Comparison of ENCODE assay signal across 8 cellular contexts in genomic region chrX:79366888-79367749, GRCh38. TPM values are rescaled to one million over a fixed set of nuclear protein-coding genes. Genes with fewer than 3 reads are reported as not detected.
DNase-seq lines count a peak whose midpoint lies in the region; ATAC-seq and TF ChIP-seq lines count a peak whose summit lies in the region.

TSS of gene ITM2A (minus strand) at chrX:79367334. CDS start at chrX:79367215, 119 bp downstream.

- TF ChIP-seq POLR2A in erythroblast (IDR thresholded peaks at IDR 0.05; ENCODE audit: low read length), result peak; percentile 36

- peak; percentile 43 for ATAC-seq in HG03558 (IDR thresholded peaks at IDR 0.05; ENCODE audit: extremely low read depth, unreplicated experiment)
- ATAC-seq in omental fat pad (ENCODE audit: low FRiP score), result peak; percentile 72

- DNase-seq in NCI-H82 (lab: John Stamatoyannopoulos, UW), result peak; percentile 7
- no peak for DNase-seq in NCI-H82 treated with DMSO at 0.1 percent for 48 hours (lab: John Stamatoyannopoulos, UW; ENCODE audit: unreplicated experiment)
- DNase-seq in activated CD8-positive, alpha-beta memory T cell treated with anti-CD3 and anti-CD28 coated beads for 48 hours (ENCODE audit: low read depth in 2 of 3, low spot score in 2 of 3), result peak; percentile 9 to 42 (median 16)
- peak; percentile 50 to 71 for DNase-seq in erythroblast (lab: John Stamatoyannopoulos, UW)
- no peak for DNase-seq in omental fat pad (ENCODE audit: low spot score)
- no peak for DNase-seq in NOMO-1 treated with DMSO at 0.1 percent for 48 hours (lab: John Stamatoyannopoulos, UW; ENCODE audit: unreplicated experiment)

- H3K27ac ChIP-seq in temporal lobe (ENCODE audit: low read depth, low read length), result no peak within 1 kb of the TSS

- TF ChIP-seq CTCF in omental fat pad (IDR thresholded peaks at IDR 0.05), result no peak

RNA-seq across cellular contexts. Expression of gene ITM2A, which starts in this region (rescaled TPM):
- total RNA-seq in omental fat pad (100 to 1,000 TPM in 1 of 4 donors, 10 to 100 TPM in 3; 39.5 to 106 (median 43.4) TPM), temporal lobe (70.3 TPM)

Comparison
In these comparisons a context has a peak if more than half of its experiments do, and no peak if none do; other contexts are left out.
1. DNase-seq: peak in NCI-H82 (single experiment), activated CD8-positive, alpha-beta memory T cell treated with anti-CD3 and anti-CD28 coated beads for 48 hours (3 of 3) and erythroblast (2 of 2); none in NCI-H82 treated with DMSO at 0.1 percent for 48 hours (single experiment), omental fat pad (single experiment) and NOMO-1 treated with DMSO at 0.1 percent for 48 hours (single experiment).